ENCODE assay signal across 12 cellular contexts in genomic region chr7:84492565-84493034, GRCh38.
DNase-seq lines count a peak whose midpoint lies in the region; ATAC-seq and TF ChIP-seq lines count a peak whose summit lies in the region.
"Had no signal": no experiment of that assay in that cellular context is flagged by ENCODE, and none has a peak within 500 bp of the region (broad histone marks: within the 10 kb centered on the region; RNA-seq: fewer than 3 reads in every experiment).

No MANE protein-coding gene starts in this region.

- H3K9ac ChIP-seq in trophoblast cell (ENCODE audit: low read length) = no peak overlapping the region

- no peak overlapping the region for H2BK12ac ChIP-seq in trophoblast cell (ENCODE audit: low read length)

- DNase-seq in EH (ENCODE audit: low read depth) (peak; percentile 46), NCI-H2107 treated with DMSO at 0.1 percent for 48 hours (lab: John Stamatoyannopoulos, UW; ENCODE audit: unreplicated experiment) (peak; percentile 72), choroid plexus epithelial cell (ENCODE audit: low read depth) (peak; percentile 49), trophoblast cell (peak; percentile 6 to 54), left ventricle myocardium inferior (no peak), cerebellum (ENCODE audit: low spot score) (no peak)
- DNase-seq: activated CD8-positive, alpha-beta memory T cell treated with anti-CD3 and anti-CD28 coated beads for 24 hours; activated gamma-delta T cell treated with Interleukin-2 at 50 U/mL for 16 hours; right cardiac atrium; stimulated activated naive CD4-positive, alpha-beta T cell treated with Interleukin-2 at 50 U/mL for 16 hours had no signal

- intact Hi-C loops in left ventricle myocardium inferior (cut with micrococcal nuclease) = no loop called here

- no peak overlapping the region for H2AFZ ChIP-seq in trophoblast cell (ENCODE audit: insufficient read depth, low read length, poor library complexity)

- no peak overlapping the region for H2AK5ac ChIP-seq in trophoblast cell (ENCODE audit: low read length)

- WGBS in trophoblast cell (ENCODE audit: extremely low coverage, insufficient coverage, insufficient read length) = no CpG with 5 or more reads among the region's 8 CpGs

- H3K79me2 ChIP-seq in trophoblast cell (ENCODE audit: control insufficient read depth, insufficient read depth, low read length, poor library complexity) = no peaks in the 10 kb centered on the region

- ATAC-seq in HG03432 (IDR thresholded peaks at IDR 0.05; ENCODE audit: unreplicated experiment) (no peak), HG03342 (IDR thresholded peaks at IDR 0.05; ENCODE audit: unreplicated experiment) (no peak)
- ATAC-seq: right cardiac atrium had no signal

- no peak overlapping the region for H3K27ac ChIP-seq in trophoblast cell (ENCODE audit: low read depth, low read length)
- H3K27ac ChIP-seq in left ventricle myocardium inferior (replicated peaks) = no peak overlapping the region

- no peak overlapping the region for H2BK120ac ChIP-seq in trophoblast cell (ENCODE audit: insufficient read depth, low read length, poor library complexity)

- H3K27me3 ChIP-seq in trophoblast cell (ENCODE audit: insufficient read depth, low read length) (no peaks in the 10 kb centered on the region), left ventricle myocardium inferior (ENCODE audit: low read depth) (no peaks in the 10 kb centered on the region)

- TF ChIP-seq CTCF in choroid plexus epithelial cell (conservative IDR thresholded peaks at IDR 0.05; ENCODE audit: low read depth, low read length) (no peak), left ventricle myocardium inferior (IDR thresholded peaks at IDR 0.05; ENCODE audit: borderline replicate concordance) (no peak)

- no peak overlapping the region for H3K4me2 ChIP-seq in trophoblast cell (ENCODE audit: low read length)

- no peak overlapping the region for H4K8ac ChIP-seq in trophoblast cell (ENCODE audit: low read depth, low read length)

- H3K9me3 ChIP-seq in trophoblast cell (ENCODE audit: insufficient read depth, low read depth, low read length) = no peaks in the 10 kb centered on the region
- no peaks in the 10 kb centered on the region for H3K9me3 ChIP-seq in left ventricle myocardium inferior (replicated peaks)

- no peak overlapping the region for H4K12ac ChIP-seq in trophoblast cell (ENCODE audit: low read depth, low read length)

- H3K4me1 ChIP-seq in trophoblast cell (ENCODE audit: control insufficient read depth in 1 of 2, insufficient read depth in 2 of 2, low read length in 2 of 2) = no peaks in the 10 kb centered on the region
- no peaks in the 10 kb centered on the region for H3K4me1 ChIP-seq in left ventricle myocardium inferior

- H2BK5ac ChIP-seq in trophoblast cell (ENCODE audit: low read depth, low read length, poor library complexity) = no peak overlapping the region

- no peak overlapping the region for H3K14ac ChIP-seq in trophoblast cell (ENCODE audit: low read length)

- no peak overlapping the region for H4K91ac ChIP-seq in trophoblast cell (ENCODE audit: low read depth, low read length)

- H3K23ac ChIP-seq in trophoblast cell (ENCODE audit: low read length) = no peak overlapping the region

- no peak overlapping the region for H3K18ac ChIP-seq in trophoblast cell (ENCODE audit: low read length)

- H3K79me1 ChIP-seq in trophoblast cell (ENCODE audit: low read length) = peaks cover 2% of the 10 kb centered on the region

- peak overlapping the region; percentile 28 for H3K4me3 ChIP-seq in choroid plexus epithelial cell (ENCODE audit: low read depth, low read length)
- H3K4me3 ChIP-seq in trophoblast cell (ENCODE audit: low read depth, low read length) = no peak overlapping the region
- no peak overlapping the region for H3K4me3 ChIP-seq in left ventricle myocardium inferior

- H3K36me3 ChIP-seq in trophoblast cell (ENCODE audit: control insufficient read depth in 1 of 2, insufficient read depth in 2 of 2, low read length in 2 of 2) = no peaks in the 10 kb centered on the region
- H3K36me3 ChIP-seq in left ventricle myocardium inferior = no peaks in the 10 kb centered on the region

- H3K4ac ChIP-seq in trophoblast cell (ENCODE audit: low read depth, low read length) = no peak overlapping the region

Comparison
In these comparisons a context has a peak if more than half of its experiments do, and no peak if none do; other contexts are left out.
1. DNase-seq: peak in EH (single experiment), NCI-H2107 treated with DMSO at 0.1 percent for 48 hours (single experiment), choroid plexus epithelial cell (single experiment) and trophoblast cell (2 of 2); none in left ventricle myocardium inferior (single experiment) and cerebellum (single experiment).